Comparison of ENCODE assay signal across 8 cellular contexts in the genomic region with DNA sequence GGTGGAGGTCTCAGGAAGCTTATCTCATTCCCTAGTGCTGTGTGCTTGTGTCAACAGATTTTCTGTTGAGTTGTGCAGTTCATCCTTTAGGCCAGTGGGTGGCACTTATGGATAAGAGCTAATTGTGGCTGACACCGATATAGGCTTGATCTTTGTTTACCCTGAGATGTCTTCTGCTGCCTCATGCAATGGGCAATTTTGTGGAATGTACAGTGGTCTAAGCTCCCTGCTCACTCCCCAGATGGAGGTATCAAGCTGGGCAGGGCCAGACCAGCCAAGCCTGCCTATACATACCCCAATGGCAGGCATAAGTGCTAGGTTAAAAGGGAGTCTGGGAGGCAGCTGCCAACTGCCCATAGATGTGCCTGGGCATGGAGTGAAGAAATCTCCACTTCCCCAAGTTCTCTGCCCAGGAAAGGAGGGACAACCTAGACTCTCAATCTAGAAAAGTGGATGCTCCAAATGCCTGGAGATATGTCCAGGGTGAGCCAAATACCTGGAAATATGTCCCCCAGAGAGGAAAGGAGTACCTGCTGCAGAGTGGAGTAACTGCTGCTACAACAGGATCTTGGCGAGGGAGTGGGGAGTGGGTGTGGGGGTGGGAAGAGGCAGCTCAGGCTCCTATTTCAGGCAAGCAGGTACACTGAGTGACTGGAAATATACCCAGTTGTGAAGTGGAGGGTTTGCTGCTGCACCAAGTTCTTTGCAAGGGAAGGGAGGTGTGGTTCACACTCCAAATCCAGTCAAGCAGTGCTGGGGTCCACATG. TPM values are rescaled to one million over a fixed set of nuclear protein-coding genes. Genes with fewer than 3 reads are reported as not detected.
A peak's percentile ranks its signal among the peaks of the same experiment; 100 is the strongest.
DNase-seq lines count a peak whose midpoint lies in the region; ATAC-seq and TF ChIP-seq lines count a peak whose summit lies in the region.

No MANE protein-coding gene starts in this region.

- intact Hi-C loops in sciatic nerve (cut with DNase I): no loop called here

- CTCF ChIA-PET in BJ (lab: Yijun Ruan, JAX): interaction anchor here (0.9 to 1.8 kb wide), 12 partner anchors 9 to 633 kb away, joined by 3 to 8 read pairs (median 4); no protein-coding TSS in a partner anchor

- H3K4me3 ChIP-seq in BJ (ENCODE audit: low read depth, low read length) (no peak overlapping the region), fibroblast of the aortic adventitia (ENCODE audit: low read depth, low read length) (no peak overlapping the region)

- TF ChIP-seq CTCF in BJ (IDR thresholded peaks at IDR 0.05; ENCODE audit: insufficient read depth, low read depth, low read length): peak; percentile 78
- peak; percentile 83 for TF ChIP-seq CTCF in fibroblast of the aortic adventitia (IDR thresholded peaks at IDR 0.05; ENCODE audit: insufficient read depth, low read length)

- POLR2A ChIA-PET in BJ (lab: Charles Lee): no interaction called here

- H3K36me3 ChIP-seq in BJ (ENCODE audit: control insufficient read depth, insufficient read depth, low read length): no peaks in the 10 kb centered on the region

- ATAC-seq in GM18508 (IDR thresholded peaks at IDR 0.05; ENCODE audit: insufficient read depth, unreplicated experiment) (peak; percentile 85), HG02870 (IDR thresholded peaks at IDR 0.05; ENCODE audit: unreplicated experiment) (peak; percentile 99), sciatic nerve (peak; percentile 36)

- DNase-seq in BJ (ENCODE audit: low read depth): no peak
- peak; percentile 2 for DNase-seq in NCI-H1694 (lab: John Stamatoyannopoulos, UW)
- DNase-seq in activated CD4-positive, alpha-beta T cell treated with anti-CD3 and anti-CD28 coated beads, Interleukin-2, amount 50 U/mL, for 48 hours: peak; percentile 40 to 52
- DNase-seq in fibroblast of the aortic adventitia (ENCODE audit: low read depth): peak; percentile 54
- no peak for DNase-seq in sciatic nerve (ENCODE audit: low spot score)
- no peak for DNase-seq in NCI-H2107 (lab: John Stamatoyannopoulos, UW)

- no peaks in the 10 kb centered on the region for H3K27me3 ChIP-seq in BJ (ENCODE audit: control insufficient read depth, insufficient read depth, low read length)

RNA-seq across cellular contexts. Expression of gene ARG1, which starts 53.2 kb away (rescaled TPM):
- polyA plus RNA-seq in BJ (2011; rRNA removed): not detected in 2 replicates
- polyA minus RNA-seq in BJ (2011; rRNA and poly(A)+ RNA removed): not detected in 2 replicates
- not detected in 2 replicates for total RNA-seq in fibroblast of the aortic adventitia (ENCODE audit: low replicate concordance)
- total RNA-seq in sciatic nerve: 2.6 TPM

Comparison
In these comparisons a context has a peak if more than half of its experiments do, and no peak if none do; other contexts are left out.
1. DNase-seq: peak in NCI-H1694 (single experiment), activated CD4-positive, alpha-beta T cell treated with anti-CD3 and anti-CD28 coated beads, Interleukin-2, amount 50 U/mL, for 48 hours (2 of 2) and fibroblast of the aortic adventitia (single experiment); none in BJ (single experiment), sciatic nerve (single experiment) and NCI-H2107 (single experiment).
2. ATAC-seq: peak in every context shown above with its lines; median percentile 99 in HG02870; 85 in GM18508; 36 in sciatic nerve.